ENCODE assay signal across 9 cellular contexts in genomic region chr19:37999309-38000213, GRCh38.
A peak's percentile ranks its signal among the peaks of the same experiment; 100 is the strongest.
DNase-seq lines count a peak whose midpoint lies in the region; ATAC-seq and TF ChIP-seq lines count a peak whose summit lies in the region.
"Had no signal": no experiment of that assay in that cellular context is flagged by ENCODE, and none has a peak within 500 bp of the region (broad histone marks: within the 10 kb centered on the region; RNA-seq: fewer than 3 reads in every experiment).

No MANE protein-coding gene starts in this region.

- H3K4me3 Mint-ChIP-seq in endothelial cell (ENCODE audit: unreplicated experiment) (no peak overlapping the region), memory B cell (no peak overlapping the region)

- DNase-seq in ACHN (peak; percentile 98), MG63 (peak; percentile 72), endothelial cell (ENCODE audit: low spot score) (no peak), memory B cell (ENCODE audit: low spot score in 2 of 2) (no peak), NCI-H2171 (lab: John Stamatoyannopoulos, UW) (no peak)
- DNase-seq in activated CD4-positive, alpha-beta T cell treated with anti-CD3 and anti-CD28 coated beads for 1 hour = no peak
- DNase-seq in activated CD4-positive, CD25-positive, alpha-beta regulatory T cell treated with anti-CD3 and anti-CD28 coated beads, Interleukin-2, amount 50 U/mL, for 72 hours = no peak

- in situ Hi-C loops in ACHN (cut with HindIII; ENCODE audit: low pct_ligation_motif_present, low pct_unique_long_range_greater_than_20kb, low sequenced_read_pairs) = no loop called here

- no peak for TF ChIP-seq CTCF in endothelial cell (IDR thresholded peaks at IDR 0.05; ENCODE audit: unreplicated experiment)

- H3K27me3 ChIP-seq in MG63 = no peaks in the 10 kb centered on the region

- H3K36me3 ChIP-seq in MG63 = peaks cover 6% of the 10 kb centered on the region; the same call in 1 of the 2 replicates

- H3K9me3 Mint-ChIP-seq in endothelial cell (ENCODE audit: unreplicated experiment) (no peaks in the 10 kb centered on the region), memory B cell (no peaks in the 10 kb centered on the region)

- H3K36me3 Mint-ChIP-seq in endothelial cell (ENCODE audit: low read depth, unreplicated experiment) = peaks cover 11% of the 10 kb centered on the region
- H3K36me3 Mint-ChIP-seq in memory B cell = peaks cover 5% of the 10 kb centered on the region

- H3K4me1 Mint-ChIP-seq in endothelial cell (ENCODE audit: unreplicated experiment) = peaks cover 16% of the 10 kb centered on the region
- peaks cover 20% of the 10 kb centered on the region for H3K4me1 Mint-ChIP-seq in memory B cell

- no peak for ATAC-seq in memory B cell (ENCODE audit: low read depth)
- ATAC-seq in GM19455 (IDR thresholded peaks at IDR 0.05; ENCODE audit: unreplicated experiment) = no peak

- H3K27ac Mint-ChIP-seq in endothelial cell (ENCODE audit: unreplicated experiment) (peak overlapping the region; percentile 61), memory B cell (peak overlapping the region; percentile 17)

- H3K27me3 Mint-ChIP-seq in endothelial cell (ENCODE audit: unreplicated experiment) (peaks cover 5% of the 10 kb centered on the region), memory B cell (no peaks in the 10 kb centered on the region)

- no peaks in the 10 kb centered on the region for H3K9me3 ChIP-seq in MG63

- no peak overlapping the region for H3K4me3 ChIP-seq in MG63
- H3K4me3 ChIP-seq: SK-N-MC had no signal

Comparison
In these comparisons a context has a peak if more than half of its experiments do, and no peak if none do; other contexts are left out.
1. DNase-seq: peak in ACHN (single experiment) and MG63 (single experiment); none in endothelial cell (single experiment), memory B cell (0 of 2), activated CD4-positive, alpha-beta T cell treated with anti-CD3 and anti-CD28 coated beads for 1 hour (single experiment), NCI-H2171 (single experiment) and activated CD4-positive, CD25-positive, alpha-beta regulatory T cell treated with anti-CD3 and anti-CD28 coated beads, Interleukin-2, amount 50 U/mL, for 72 hours (single experiment).